In the genomic region with DNA sequence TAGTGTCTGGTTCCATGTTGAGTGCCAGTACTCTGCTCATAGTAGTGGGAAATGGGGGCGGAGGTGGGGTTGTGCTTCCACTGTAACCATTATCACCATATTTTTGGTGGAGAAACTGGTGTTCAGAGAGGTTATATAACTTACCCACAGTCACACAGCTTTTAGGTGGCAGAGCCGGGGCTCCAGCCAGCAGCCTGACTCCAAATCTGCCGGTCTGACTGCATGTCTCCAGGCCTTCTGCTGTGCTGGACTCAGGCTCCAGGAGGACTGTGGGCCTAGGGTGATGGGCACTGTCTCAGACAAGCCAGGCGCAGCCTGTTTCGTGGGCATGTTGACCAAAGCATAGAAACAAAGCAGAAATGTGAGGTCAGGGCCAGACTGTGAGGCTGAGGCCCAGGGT, we compare ENCODE assay signal across 27 cellular contexts.
A peak's percentile ranks its signal among the peaks of the same experiment; 100 is the strongest.
DNase-seq lines count a peak whose midpoint lies in the region; ATAC-seq, FAIRE-seq and TF ChIP-seq lines count a peak whose summit lies in the region.
"Had no signal": no experiment of that assay in that cellular context is flagged by ENCODE, and none has a peak within 500 bp of the region (broad histone marks: within the 10 kb centered on the region; RNA-seq: fewer than 3 reads in every experiment).

No MANE protein-coding gene starts in this region.

- POLR2A ChIA-PET in H1 (lab: Charles Lee; ENCODE audit: partially characterized antibody) = no interaction called here
- POLR2A ChIA-PET in CD8-positive, alpha-beta T cell (lab: Charles Lee) = no interaction called here

- TF ChIP-seq POLR2A in H1 (IDR thresholded peaks at IDR 0.05; ENCODE audit: control extremely low read depth in 1 of 2, low read depth in 2 of 2, low read length in 2 of 2) = no peak

- H3K27me3 Mint-ChIP-seq in immature natural killer cell (ENCODE audit: low read depth in 3 of 3) (peaks cover 0 to 2% (median 0%) of the 10 kb centered on the region in 3 donors), type B pancreatic cell (peaks cover 3% of the 10 kb centered on the region)
- H3K27me3 Mint-ChIP-seq in CD8-positive, alpha-beta T cell (ENCODE audit: low read depth) = no peaks in the 10 kb centered on the region
- H3K27me3 Mint-ChIP-seq in activated T-helper 2 cell treated with anti-CD3 and anti-CD28 coated beads, Interferon-gamma antibody, Interleukin-2, Interleukin-4, amounts not matched to agents 10 μg/mL and 5 μg/mL and 100 μg/mL, durations not matched to agents 14 hours and 24 hours and 36 hours (ENCODE audit: low read depth) = no peaks in the 10 kb centered on the region
- H3K27me3 Mint-ChIP-seq: B cell; CD4-positive, alpha-beta T cell had no signal

- peaks cover 0 to 11% of the 10 kb centered on the region in 2 donors for H3K4me1 Mint-ChIP-seq in immature natural killer cell
- peaks cover 4% of the 10 kb centered on the region for H3K4me1 Mint-ChIP-seq in CD8-positive, alpha-beta T cell (ENCODE audit: low read depth)
- peaks cover 3% of the 10 kb centered on the region for H3K4me1 Mint-ChIP-seq in activated T-helper 2 cell treated with anti-CD3 and anti-CD28 coated beads, Interferon-gamma antibody, Interleukin-2, Interleukin-4, amounts not matched to agents 10 μg/mL and 5 μg/mL and 100 μg/mL, durations not matched to agents 14 hours and 24 hours and 36 hours (ENCODE audit: low read depth)
- H3K4me1 Mint-ChIP-seq in type B pancreatic cell (ENCODE audit: unreplicated experiment) = peaks cover 22% of the 10 kb centered on the region

- H3K9me3 Mint-ChIP-seq in immature natural killer cell (no peaks in the 10 kb centered on the region), type B pancreatic cell (peaks cover under 1% of the 10 kb centered on the region)
- no peaks in the 10 kb centered on the region for H3K9me3 Mint-ChIP-seq in CD8-positive, alpha-beta T cell
- no peaks in the 10 kb centered on the region for H3K9me3 Mint-ChIP-seq in activated T-helper 2 cell treated with anti-CD3 and anti-CD28 coated beads, Interferon-gamma antibody, Interleukin-2, Interleukin-4, amounts not matched to agents 10 μg/mL and 5 μg/mL and 100 μg/mL, durations not matched to agents 14 hours and 24 hours and 36 hours
- H3K9me3 Mint-ChIP-seq: CD4-positive, alpha-beta T cell had no signal

- peak; percentile 21 for DNase-seq in Ammon's horn (ENCODE audit: low spot score)
- DNase-seq in SK-N-MC (ENCODE audit: low read depth, low spot score) = no peak
- DNase-seq in H1 (ENCODE audit: low read depth in 1 of 2, low spot score in 2 of 2) = no peak
- DNase-seq in posterior vena cava (ENCODE audit: low spot score) = peak; percentile 62
- no peak for DNase-seq in immature natural killer cell
- DNase-seq in CD8-positive, alpha-beta T cell = no peak
- DNase-seq in activated T-helper 2 cell treated with anti-CD3 and anti-CD28 coated beads, Interferon-gamma antibody, Interleukin-2, Interleukin-4, amounts not matched to agents 10 μg/mL and 5 μg/mL and 100 μg/mL, durations not matched to agents 14 hours and 24 hours and 36 hours (ENCODE audit: low spot score) = no peak
- DNase-seq in type B pancreatic cell (ENCODE audit: extremely low spot score, unreplicated experiment) = no peak
- DNase-seq: 8988T; ACHN; CD4-positive, alpha-beta T cell; CD8-positive, alpha-beta memory T cell; COR-L47; DMS 273 treated with DMSO at 0.1 percent for 48 hours; DMS153; DMS53; DMS79; DND-41; EL; GDM1 had no signal

- H3K27ac Mint-ChIP-seq in immature natural killer cell (peak overlapping the region in 1 of 6 donors; percentile 8), type B pancreatic cell (no peak overlapping the region)
- H3K27ac Mint-ChIP-seq in CD8-positive, alpha-beta T cell = no peak overlapping the region
- no peak overlapping the region for H3K27ac Mint-ChIP-seq in activated T-helper 2 cell treated with anti-CD3 and anti-CD28 coated beads, Interferon-gamma antibody, Interleukin-2, Interleukin-4, amounts not matched to agents 10 μg/mL and 5 μg/mL and 100 μg/mL, durations not matched to agents 14 hours and 24 hours and 36 hours
- H3K27ac Mint-ChIP-seq: B cell; CD4-positive, alpha-beta T cell had no signal

- H3K36me3 ChIP-seq in SK-N-MC (ENCODE audit: insufficient read depth, low read length) (no peaks in the 10 kb centered on the region), H1 (ENCODE audit: control insufficient read depth in 2 of 4, insufficient read depth in 4 of 4, low read length in 3 of 4) (no peaks in the 10 kb centered on the region)
- peaks cover 2% of the 10 kb centered on the region for H3K36me3 ChIP-seq in CD8-positive, alpha-beta T cell (ENCODE audit: insufficient read depth, low read length)

- H4K5ac ChIP-seq in H1 (ENCODE audit: insufficient read length, low read depth, low read length) = no peak overlapping the region

- H3K23ac ChIP-seq in H1 (ENCODE audit: insufficient read length) = no peak overlapping the region

- no peak for ATAC-seq in CD8-positive, alpha-beta T cell
- ATAC-seq: GM12878 had no signal

- no peak overlapping the region for H2AFZ ChIP-seq in H1 (ENCODE audit: low read length)

- no peaks in the 10 kb centered on the region for H3K9me3 ChIP-seq in SK-N-MC (ENCODE audit: low read depth, low read length)
- H3K9me3 ChIP-seq in H1 (ENCODE audit: insufficient read depth in 2 of 2, low read depth in 1 of 2, low read length in 1 of 2) = no peaks in the 10 kb centered on the region
- no peaks in the 10 kb centered on the region for H3K9me3 ChIP-seq in CD8-positive, alpha-beta T cell (ENCODE audit: low read length)

- no peak overlapping the region for H3K9ac ChIP-seq in SK-N-MC (ENCODE audit: insufficient read length)
- H3K9ac ChIP-seq in H1 (replicated peaks in 1 of 4; ENCODE audit: extremely low read depth in 1 of 4, low read depth in 3 of 4, low read length in 3 of 4) = no peak overlapping the region
- H3K9ac ChIP-seq: BLaER1 treated with 17β-estradiol and CSF1 and Interleukin-3, amounts not matched to agents 10 nM and 100 nM had no signal

- intact Hi-C loops in posterior vena cava (cut with DNase I) = no loop called here
- intact Hi-C loops in CD8-positive, alpha-beta T cell (cut with DNase I, micrococcal nuclease) = no loop called here
- intact Hi-C loops in activated T-helper 2 cell treated with anti-CD3 and anti-CD28 coated beads, Interferon-gamma antibody, Interleukin-2, Interleukin-4, amounts not matched to agents 10 μg/mL and 5 μg/mL and 100 μg/mL, durations not matched to agents 14 hours and 24 hours and 36 hours (cut with micrococcal nuclease) = no loop called here

- H3K14ac ChIP-seq in H1 (ENCODE audit: insufficient read length) = no peak overlapping the region

- no peak overlapping the region for H2BK12ac ChIP-seq in H1 (ENCODE audit: low read depth, low read length)

- no peaks in the 10 kb centered on the region for H3K4me1 ChIP-seq in H1 (replicated peaks in 1 of 4; ENCODE audit: control insufficient read depth in 3 of 4, insufficient read depth in 4 of 4, low read length in 3 of 4)
- no peaks in the 10 kb centered on the region for H3K4me1 ChIP-seq in CD8-positive, alpha-beta T cell (ENCODE audit: insufficient read depth, low read length)

- H3K27me3 ChIP-seq in H1 (replicated peaks in 1 of 4; ENCODE audit: control insufficient read depth in 3 of 4, extremely low read depth in 1 of 4, insufficient read depth in 3 of 4, low read length in 3 of 4) = no peaks in the 10 kb centered on the region
- H3K27me3 ChIP-seq in CD8-positive, alpha-beta T cell (ENCODE audit: insufficient read depth, low read length) = no peaks in the 10 kb centered on the region
- H3K27me3 ChIP-seq: BLaER1 treated with 17β-estradiol and CSF1 and Interleukin-3, amounts not matched to agents 10 nM and 100 nM had no signal

- no peak overlapping the region for H3K4me3 ChIP-seq in SK-N-MC
- H3K4me3 ChIP-seq in H1 (ENCODE audit: extremely low read depth in 1 of 4, insufficient read depth in 2 of 4, low read depth in 3 of 4, low read length in 4 of 4) = no peak overlapping the region
- H3K4me3 ChIP-seq in CD8-positive, alpha-beta T cell (ENCODE audit: low read depth, low read length) = no peak overlapping the region
- H3K4me3 ChIP-seq: BLaER1 treated with 17β-estradiol and CSF1 and Interleukin-3, amounts not matched to agents 10 nM and 100 nM; GM12878 had no signal

- H3K56ac ChIP-seq in H1 (replicated peaks; ENCODE audit: insufficient read length, low read depth, low read length) = no peak overlapping the region

- H3K79me2 ChIP-seq in H1 (ENCODE audit: control insufficient read depth in 1 of 2, insufficient read depth in 2 of 2, low read length in 2 of 2) = no peaks in the 10 kb centered on the region

- CTCF ChIA-PET in H1 (lab: Charles Lee; ENCODE audit: partially characterized antibody) = no interaction called here
- CTCF ChIA-PET in CD8-positive, alpha-beta T cell (lab: Charles Lee) = no interaction called here

- 0 out of 2 replicates have a peak, but pooled peaks cover 2% of the 10 kb centered on the region for H3K23me2 ChIP-seq in H1 (ENCODE audit: low read depth, low read length)

- H4K20me1 ChIP-seq in H1 (replicated peaks in 1 of 2; ENCODE audit: control insufficient read depth in 1 of 2, insufficient read depth in 2 of 2, low read length in 2 of 2) = no peaks in the 10 kb centered on the region
- H4K20me1 ChIP-seq: BLaER1 treated with 17β-estradiol and CSF1 and Interleukin-3, amounts not matched to agents 10 nM and 100 nM had no signal

- FAIRE-seq in H1 (lab: Jason Lieb, UNC) = no peak
- FAIRE-seq: A204.1, GM12878, GM12892, GM18507 had no signal

- H3K4me3 Mint-ChIP-seq in immature natural killer cell = peak overlapping the region in 2 of 5 donors; percentile 3 to 46
- H3K4me3 Mint-ChIP-seq in CD8-positive, alpha-beta T cell = no peak overlapping the region
- H3K4me3 Mint-ChIP-seq in activated T-helper 2 cell treated with anti-CD3 and anti-CD28 coated beads, Interferon-gamma antibody, Interleukin-2, Interleukin-4, amounts not matched to agents 10 μg/mL and 5 μg/mL and 100 μg/mL, durations not matched to agents 14 hours and 24 hours and 36 hours (ENCODE audit: low read depth) = no peak overlapping the region
- no peak overlapping the region for H3K4me3 Mint-ChIP-seq in type B pancreatic cell
- H3K4me3 Mint-ChIP-seq: B cell; CD4-positive, alpha-beta T cell; CD8-positive, alpha-beta memory T cell had no signal

- peak overlapping the region; percentile 90 for H3K27ac ChIP-seq in SK-N-MC
- no peak overlapping the region for H3K27ac ChIP-seq in H1 (ENCODE audit: low read depth, low read length)
- no peak overlapping the region for H3K27ac ChIP-seq in CD8-positive, alpha-beta T cell (ENCODE audit: low read depth, low read length)
- H3K27ac ChIP-seq: BLaER1 treated with 17β-estradiol and CSF1 and Interleukin-3, amounts not matched to agents 10 nM and 100 nM; C4-2B had no signal

- no peak overlapping the region for H2BK120ac ChIP-seq in H1 (replicated peaks; ENCODE audit: low read depth, low read length)

- no peak overlapping the region for H2AK5ac ChIP-seq in H1 (ENCODE audit: low read depth, low read length)

- H2BK20ac ChIP-seq in H1 (ENCODE audit: low read length) = no peak overlapping the region

- 89% methylated on average over 5 of the region's 5 CpGs; no CpG with 5 or more reads in 1 of the 2 experiments for WGBS in H1 (ENCODE audit: extremely low coverage in 1 of 2, insufficient coverage in 1 of 2, insufficient read length in 1 of 2, insufficient replicate concordance in 2 of 2, low coverage in 1 of 2, low lambda C conversion rate in 2 of 2, missing lambda C conversion rate in 1 of 2), 2 experiments

- TF ChIP-seq RAD21 in H1 (IDR thresholded peaks at IDR 0.05 in 1 of 2, conservative IDR thresholded peaks at IDR 0.05 in 1 of 2; ENCODE audit: low read depth in 2 of 2, low read length in 2 of 2) = no peak

- H4K91ac ChIP-seq in H1 (replicated peaks; ENCODE audit: insufficient read length, low read length) = no peak overlapping the region

- no peaks in the 10 kb centered on the region for H3K79me1 ChIP-seq in H1 (ENCODE audit: low read depth, low read length)

- H2BK15ac ChIP-seq in H1 (ENCODE audit: low read length) = no peak overlapping the region

- no peak for TF ChIP-seq CTCF in H1 (IDR thresholded peaks at IDR 0.05; ENCODE audit: control extremely low read depth in 1 of 3, insufficient read depth in 1 of 3, low read depth in 1 of 3, low read length in 3 of 3)
- TF ChIP-seq CTCF in CD8-positive, alpha-beta T cell (IDR thresholded peaks at IDR 0.05) = no peak
- no peak for TF ChIP-seq CTCF in type B pancreatic cell (conservative IDR thresholded peaks at IDR 0.05)

- no peak overlapping the region for H2BK5ac ChIP-seq in H1 (ENCODE audit: low read depth, low read length)

- H3K36me3 Mint-ChIP-seq in immature natural killer cell = peaks cover 9 to 34% (median 31%) of the 10 kb centered on the region in 3 donors
- H3K36me3 Mint-ChIP-seq in CD8-positive, alpha-beta T cell = peaks cover 65% of the 10 kb centered on the region
- H3K36me3 Mint-ChIP-seq in activated T-helper 2 cell treated with anti-CD3 and anti-CD28 coated beads, Interferon-gamma antibody, Interleukin-2, Interleukin-4, amounts not matched to agents 10 μg/mL and 5 μg/mL and 100 μg/mL, durations not matched to agents 14 hours and 24 hours and 36 hours (ENCODE audit: low read depth) = no peaks in the 10 kb centered on the region
- H3K36me3 Mint-ChIP-seq in type B pancreatic cell = peaks cover 15% of the 10 kb centered on the region

- no peak overlapping the region for H3K4me2 ChIP-seq in H1 (ENCODE audit: insufficient read depth in 1 of 2, low read depth in 2 of 2, low read length in 2 of 2)
- H3K4me2 ChIP-seq: BLaER1 treated with 17β-estradiol and CSF1 and Interleukin-3, amounts not matched to agents 10 nM and 100 nM had no signal

- no peak overlapping the region for H3K18ac ChIP-seq in H1 (ENCODE audit: extremely low read depth, low read length)

- no peak overlapping the region for H3K4ac ChIP-seq in H1 (replicated peaks; ENCODE audit: insufficient read length, low read depth, low read length)

- H4K8ac ChIP-seq in H1 (ENCODE audit: extremely low read depth, insufficient read depth, low read length) = peak overlapping the region; percentile 58; the same call in 1 of the 2 replicates

- TF ChIP-seq EP300 in H1 (IDR thresholded peaks at IDR 0.05; ENCODE audit: borderline replicate concordance in 1 of 2, low read depth in 2 of 2, low read length in 2 of 2) = no peak

Comparison
In these comparisons a context has a peak if more than half of its experiments do, and no peak if none do; other contexts are left out.
1. DNase-seq: peak in Ammon's horn (single experiment) and posterior vena cava (single experiment); none in SK-N-MC (single experiment), H1 (0 of 2), immature natural killer cell (0 of 3), CD8-positive, alpha-beta T cell (0 of 7), activated T-helper 2 cell treated with anti-CD3 and anti-CD28 coated beads, Interferon-gamma antibody, Interleukin-2, Interleukin-4, amounts not matched to agents 10 μg/mL and 5 μg/mL and 100 μg/mL, durations not matched to agents 14 hours and 24 hours and 36 hours (single experiment) and type B pancreatic cell (single experiment).